In the genomic region with DNA sequence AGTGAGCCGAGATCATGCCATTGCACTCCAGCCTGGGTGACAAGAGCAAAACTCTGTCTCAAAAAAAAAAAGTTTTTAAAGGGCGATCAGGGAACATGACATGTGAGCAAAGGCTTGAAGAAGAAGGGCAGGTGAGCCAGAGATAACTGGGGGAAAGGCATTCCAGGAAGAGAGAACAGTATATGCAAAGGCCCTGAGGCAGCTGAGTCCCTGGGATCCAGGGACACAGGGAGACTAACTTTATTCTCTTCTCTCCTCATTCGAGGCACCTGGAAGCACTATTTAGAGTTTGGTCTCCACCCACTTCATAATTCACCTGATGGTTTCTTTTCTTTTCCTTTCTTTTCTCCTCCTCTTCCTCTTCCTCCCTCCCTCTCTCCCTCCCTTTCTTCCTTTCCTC, we compare ENCODE assay signal across 30 cellular contexts. TPM values are rescaled to one million over a fixed set of nuclear protein-coding genes. Genes with fewer than 3 reads are reported as not detected.
"Had no signal": no experiment of that assay in that cellular context is flagged by ENCODE, and none has a peak within 500 bp of the region (broad histone marks: within the 10 kb centered on the region; RNA-seq: fewer than 3 reads in every experiment).

No MANE protein-coding gene starts in this region.

- DNase-seq: stimulated activated CD4-positive, alpha-beta T cell treated with anti-CD3 and anti-CD28 coated beads, Interleukin-2, amount 100 ng/mL, for 48 hours; stimulated activated CD4-positive, alpha-beta T cell treated with anti-CD3 and anti-CD28 coated beads, Interleukin-4, amount 100 ng/mL, for 1 hour; stimulated activated CD4-positive, alpha-beta T cell treated with anti-CD3 and anti-CD28 coated beads, Interleukin-4, amount 100 ng/mL, for 24 hours; stimulated activated CD4-positive, alpha-beta T cell treated with anti-CD3 and anti-CD28 coated beads, Interleukin-4, amount 100 ng/mL, for 4 hours; stimulated activated CD8-positive, alpha-beta memory T cell treated with anti-CD3 and anti-CD28 coated beads, Interleukin-4, amount 100 ng/mL, for 48 hours; stimulated activated naive B cell treated with anti-CD40 and anti-IgM and Interleukin-4, amounts not matched to agents 10 μg/mL and 1 μg/mL and 100 μg/mL, for 72 hours; stimulated activated naive CD4-positive, alpha-beta T cell; stimulated activated naive CD4-positive, alpha-beta T cell treated with Interleukin-2 at 50 U/mL for 16 hours; stimulated activated naive CD8-positive, alpha-beta T cell treated with anti-CD3 and anti-CD28 coated beads, Interleukin-15, amount 100 ng/mL, for 72 hours; stimulated activated naive CD8-positive, alpha-beta T cell treated with anti-CD3 and anti-CD28 coated beads, Interleukin-15, Interleukin-2, amounts not matched to agents 100 U/mL and 50 U/mL, for 24 hours; stomach; substantia nigra; testis; thyroid gland; tibial artery; transverse colon; trophoblast cell; upper lobe of left lung; upper lobe of right lung; uterus had no signal

- H3K4me3 ChIP-seq: stomach, suprapubic skin, testis, thoracic aorta, thyroid gland, tibial artery, tibial nerve, transverse colon, upper lobe of left lung, upper lobe of right lung, uterus, vagina had no signal

- FAIRE-seq: urothelium cell line had no signal

- H3K4me1 ChIP-seq: stomach, testis, thyroid gland, tibial artery, tibial nerve, transverse colon, uterus, vagina had no signal

- H3K27ac ChIP-seq: stomach, suprapubic skin, testis, thoracic aorta, thyroid gland, tibial artery, tibial nerve, transverse colon, upper lobe of left lung, upper lobe of right lung, uterus, vagina had no signal

- ATAC-seq: stimulated activated effector memory CD8-positive, alpha-beta T cell treated with anti-CD3 and anti-CD28 coated beads, Interleukin-12 subunit alpha, Interleukin-12 subunit beta, amount 100 ng/mL, for 72 hours; stimulated activated memory B cell treated with anti-CD40 and anti-IgM and Interleukin-4, amounts not matched to agents 10 μg/mL and 1 μg/mL and 100 μg/mL, for 72 hours; stimulated activated naive B cell treated with anti-CD40 and anti-IgM and Interleukin-4, amounts not matched to agents 10 μg/mL and 1 μg/mL and 100 μg/mL, for 72 hours; stimulated activated naive CD8-positive, alpha-beta T cell treated with anti-CD3 and anti-CD28 coated beads, Interleukin-15, amount 100 ng/mL, for 72 hours; stimulated activated naive CD8-positive, alpha-beta T cell treated with anti-CD3 and anti-CD28 coated beads, Interleukin-15, Interleukin-2, amounts not matched to agents 100 U/mL and 50 U/mL, for 24 hours; upper lobe of right lung had no signal

- H3K36me3 ChIP-seq: thoracic aorta, uterus, vagina had no signal

- H3K9me3 ChIP-seq: stomach, suprapubic skin, testis, thoracic aorta, thyroid gland, tibial artery, transverse colon, upper lobe of left lung, upper lobe of right lung, uterus, vagina had no signal

- H3K27me3 ChIP-seq: stomach, suprapubic skin, testis, thyroid gland, tibial artery, tibial nerve, transverse colon, upper lobe of left lung, upper lobe of right lung, uterus, vagina had no signal

RNA-seq across cellular contexts. Expression of a gene that starts 24.5 kb away (rescaled TPM):
- total RNA-seq: stomach, temporal lobe, thoracic aorta, tibial nerve, transverse colon, ureter, urinary bladder, uterus had no signal
